1 cellular context compared by ENCODE assay signal in genomic region chr11:114315749-114316368, GRCh38.
TF ChIP-seq lines count a peak whose summit lies in the region.

No MANE protein-coding gene starts in this region.

TF ChIP-seq in GM23338, 12 proteins besides CTCF, POLR2A, EP300 and RAD21 (continued from another document):
- TF ChIP-seq, protein P1, sequence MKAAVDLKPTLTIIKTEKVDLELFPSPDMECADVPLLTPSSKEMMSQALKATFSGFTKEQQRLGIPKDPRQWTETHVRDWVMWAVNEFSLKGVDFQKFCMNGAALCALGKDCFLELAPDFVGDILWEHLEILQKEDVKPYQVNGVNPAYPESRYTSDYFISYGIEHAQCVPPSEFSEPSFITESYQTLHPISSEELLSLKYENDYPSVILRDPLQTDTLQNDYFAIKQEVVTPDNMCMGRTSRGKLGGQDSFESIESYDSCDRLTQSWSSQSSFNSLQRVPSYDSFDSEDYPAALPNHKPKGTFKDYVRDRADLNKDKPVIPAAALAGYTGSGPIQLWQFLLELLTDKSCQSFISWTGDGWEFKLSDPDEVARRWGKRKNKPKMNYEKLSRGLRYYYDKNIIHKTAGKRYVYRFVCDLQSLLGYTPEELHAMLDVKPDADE (IDR thresholded peaks at IDR 0.05), result no peak
- TF ChIP-seq NANOG (IDR thresholded peaks at IDR 0.05; ENCODE audit: borderline replicate concordance) (no peak), ZNF331 (CRISPR knock-in tag; IDR thresholded peaks at IDR 0.05; ENCODE audit: low read depth) (no peak), POLR2AphosphoS5 (IDR thresholded peaks at IDR 0.05; ENCODE audit: low read depth) (no peak), EZH2phosphoT487 (IDR thresholded peaks at IDR 0.05; ENCODE audit: unreplicated experiment) (no peak), ZNF114 (CRISPR knock-in tag; IDR thresholded peaks at IDR 0.05) (no peak)
